8 cellular contexts compared by ENCODE assay signal in the genomic region with DNA sequence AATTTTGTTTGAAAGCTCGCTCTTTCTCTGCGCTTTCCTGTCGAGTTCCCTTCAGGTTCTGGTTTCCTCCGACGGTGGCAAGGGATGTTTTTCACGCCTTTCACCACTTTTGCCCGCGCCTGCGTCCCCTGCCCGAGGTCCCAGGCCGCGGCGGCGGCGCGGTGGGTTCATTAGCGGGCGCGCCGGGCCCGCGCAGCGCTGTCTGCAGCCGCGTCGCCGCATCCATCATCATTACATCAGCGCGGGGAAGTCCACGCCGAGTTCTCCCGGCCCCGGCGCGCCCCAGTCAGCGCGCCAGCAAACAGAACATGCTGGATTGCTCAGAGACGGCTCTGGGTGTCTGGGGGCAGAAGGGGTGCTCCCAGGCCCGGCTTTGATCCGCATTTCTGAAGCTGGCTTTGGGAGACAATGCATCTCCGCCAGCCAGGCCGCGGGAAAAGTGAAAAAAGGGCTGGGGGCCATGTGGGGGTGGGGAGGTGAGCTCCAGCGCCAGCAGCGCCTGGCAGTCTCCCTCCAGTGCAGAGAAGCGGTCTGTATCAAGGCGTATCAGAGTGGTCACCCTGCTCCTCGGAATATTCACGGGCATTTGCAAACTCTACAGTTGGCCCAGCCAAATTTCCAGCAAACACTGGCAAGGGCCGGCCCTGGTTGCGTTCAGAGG. TPM values are rescaled to one million over a fixed set of nuclear protein-coding genes. Genes with fewer than 3 reads are reported as not detected.
DNase-seq lines count a peak whose midpoint lies in the region; ATAC-seq, FAIRE-seq and TF ChIP-seq lines count a peak whose summit lies in the region.

No MANE protein-coding gene starts in this region.

- intact Hi-C loops in lower lobe of right lung (cut with DNase I) (no loop called here), aorta (cut with DNase I) (no loop called here)

- H3K27ac ChIP-seq in lower lobe of right lung: no peak overlapping the region
- no peak overlapping the region for H3K27ac ChIP-seq in aorta (ENCODE audit: low read depth in 1 of 2, low read length in 2 of 2)

- H3K4me3 ChIP-seq in bronchial epithelial cell (ENCODE audit: low read depth, low read length) (peak overlapping the region; percentile 41), lower lobe of right lung (peak overlapping the region; percentile 47), aorta (ENCODE audit: low read length in 2 of 2) (peak overlapping the region; percentile 57 to 86)

- WGBS in aorta, 2 donors: 5 to 7% methylated on average over 51 of the region's 51 CpGs

- no peak for TF ChIP-seq CTCF in bronchial epithelial cell (IDR thresholded peaks at IDR 0.05; ENCODE audit: insufficient read depth, low read length, severe bottlenecking)
- TF ChIP-seq CTCF in lower lobe of right lung (IDR thresholded peaks at IDR 0.05): no peak

- H3K9me3 ChIP-seq in lower lobe of right lung: no peaks in the 10 kb centered on the region
- no peaks in the 10 kb centered on the region for H3K9me3 ChIP-seq in aorta (ENCODE audit: control insufficient read depth, low read length)

- ATAC-seq in lower lobe of right lung (peak; percentile 85 to 90), aorta (ENCODE audit: low FRiP score) (peak; percentile 77)

- no peak for FAIRE-seq in bronchial epithelial cell (lab: Jason Lieb, UNC)

- H3K4me1 ChIP-seq in lower lobe of right lung (peaks cover 16% of the 10 kb centered on the region), aorta (ENCODE audit: control insufficient read depth in 1 of 2, insufficient read depth in 2 of 2, low read length in 2 of 2) (no peaks in the 10 kb centered on the region)

- DNase-seq in stimulated activated CD4-positive, alpha-beta T cell treated with anti-CD3 and anti-CD28 coated beads, Interleukin-15, amount 100 ng/mL, for 24 hours: peak; percentile 14
- DNase-seq in stimulated activated CD4-positive, alpha-beta T cell treated with anti-CD3 and anti-CD28 coated beads, Interleukin-4, amount 100 ng/mL, for 24 hours: no peak
- DNase-seq in bronchial epithelial cell (ENCODE audit: low read depth): peak; percentile 52
- DNase-seq in lower lobe of right lung: no peak
- DNase-seq in aorta: peak; percentile 51 to 83
- DNase-seq in superior temporal gyrus (ENCODE audit: extremely low spot score): no peak
- DNase-seq in SKM-1 treated with dmso at 0.1 percent for 144 hours (lab: John Stamatoyannopoulos, UW; ENCODE audit: unreplicated experiment): no peak
- no peak for DNase-seq in NCI-H345 (lab: John Stamatoyannopoulos, UW)

- H3K27me3 ChIP-seq in bronchial epithelial cell (ENCODE audit: control insufficient read depth, insufficient read depth, low read length): no peaks in the 10 kb centered on the region
- no peaks in the 10 kb centered on the region for H3K27me3 ChIP-seq in lower lobe of right lung (ENCODE audit: low read depth)
- no peaks in the 10 kb centered on the region for H3K27me3 ChIP-seq in aorta (ENCODE audit: control insufficient read depth in 1 of 2, insufficient read depth in 2 of 2, low read length in 1 of 2)

- no peaks in the 10 kb centered on the region for H3K36me3 ChIP-seq in bronchial epithelial cell (ENCODE audit: control insufficient read depth, insufficient read depth, low read length)
- H3K36me3 ChIP-seq in lower lobe of right lung: no peaks in the 10 kb centered on the region
- no peaks in the 10 kb centered on the region for H3K36me3 ChIP-seq in aorta (ENCODE audit: control insufficient read depth in 1 of 2, insufficient read depth in 2 of 2, low read length in 1 of 2)

RNA-seq across cellular contexts. Expression of gene GLI3, which starts 8.9 kb away (rescaled TPM):
- total RNA-seq in bronchial epithelial cell: 1.3 and 2.4 TPM in 2 replicates
- total RNA-seq in lower lobe of right lung: 20.7 TPM
- 10 to 100 TPM; 21.3 to 34.9 TPM for total RNA-seq in aorta
- 1 to 10 TPM in 1 of 2 donors, under 1 TPM in 1; 0.50 to 1.2 TPM for polyA plus RNA-seq in aorta

Comparison
In these comparisons a context has a peak if more than half of its experiments do, and no peak if none do; other contexts are left out.
1. DNase-seq: peak in stimulated activated CD4-positive, alpha-beta T cell treated with anti-CD3 and anti-CD28 coated beads, Interleukin-15, amount 100 ng/mL, for 24 hours (single experiment), bronchial epithelial cell (single experiment) and aorta (2 of 2); none in stimulated activated CD4-positive, alpha-beta T cell treated with anti-CD3 and anti-CD28 coated beads, Interleukin-4, amount 100 ng/mL, for 24 hours (single experiment), lower lobe of right lung (single experiment), superior temporal gyrus (single experiment), SKM-1 treated with dmso at 0.1 percent for 144 hours (single experiment) and NCI-H345 (single experiment).
2. Peak in every context shown above with its lines, with median percentiles within 50 percentile points of each other: H3K4me3 ChIP-seq.